ENCODE assay signal across 8 cellular contexts in the genomic region with DNA sequence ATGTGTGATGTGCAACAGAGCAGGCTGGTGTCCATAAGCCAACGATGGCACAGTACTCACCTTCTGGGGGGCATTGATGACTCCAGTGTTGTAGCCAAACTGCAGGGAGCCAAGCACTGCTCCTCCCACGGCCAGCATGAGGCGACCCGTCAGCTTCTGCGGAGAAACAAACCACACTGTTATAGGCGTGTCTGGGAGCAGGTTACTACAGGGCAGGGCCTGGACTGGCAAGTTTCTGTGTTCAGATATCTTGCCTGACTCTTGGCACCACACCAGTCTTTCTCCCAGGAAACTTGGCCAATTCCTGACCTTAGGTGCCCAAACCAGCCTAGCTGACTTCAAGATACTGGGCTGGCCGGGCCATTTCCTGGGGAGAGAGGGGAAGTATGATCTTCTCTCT. TPM values are rescaled to one million over a fixed set of nuclear protein-coding genes. Genes with fewer than 3 reads are reported as not detected.
DNase-seq lines count a peak whose midpoint lies in the region; ATAC-seq and TF ChIP-seq lines count a peak whose summit lies in the region.

No MANE protein-coding gene starts in this region.

- H2AFZ ChIP-seq in SU-DHL-6 (ENCODE audit: low read depth, low read length, severe bottlenecking), result no peak overlapping the region

- 0 out of 2 replicates have a peak, but pooled peaks cover 6% of the 10 kb centered on the region for H3F3A ChIP-seq in SU-DHL-6 (ENCODE audit: insufficient read depth)

- peak in 3 of 4 donors; percentile 37 to 74 (median 73) for ATAC-seq in psoas muscle
- no peak for ATAC-seq in HG02938 (IDR thresholded peaks at IDR 0.05; ENCODE audit: unreplicated experiment)
- no peak for ATAC-seq in HG03521 (IDR thresholded peaks at IDR 0.05; ENCODE audit: unreplicated experiment)

- no peak for TF ChIP-seq CTCF in SU-DHL-6 (IDR thresholded peaks at IDR 0.05; ENCODE audit: insufficient read depth, low read length, poor library complexity, severe bottlenecking)
- TF ChIP-seq CTCF in epithelial cell of esophagus (IDR thresholded peaks at IDR 0.05; ENCODE audit: insufficient read depth, low read depth, low read length, missing control alignments), result no peak
- no peak for TF ChIP-seq CTCF in psoas muscle (IDR thresholded peaks at IDR 0.05)

- H3K4me1 ChIP-seq in psoas muscle, result peaks cover 22% of the 10 kb centered on the region

- H4K20me1 ChIP-seq in SU-DHL-6 (ENCODE audit: low read depth, low read length), result no peaks in the 10 kb centered on the region

- intact Hi-C loops in psoas muscle (cut with DNase I), result no loop called here

- H3K9me3 ChIP-seq in SU-DHL-6 (ENCODE audit: insufficient read depth, low read length), result no peaks in the 10 kb centered on the region
- no peaks in the 10 kb centered on the region for H3K9me3 ChIP-seq in psoas muscle

- no peak overlapping the region for H3K9ac ChIP-seq in SU-DHL-6 (ENCODE audit: low read length)

- peaks cover 50% of the 10 kb centered on the region for H3K79me2 ChIP-seq in SU-DHL-6 (ENCODE audit: insufficient read depth, low read length)

- H3K4me3 ChIP-seq in SU-DHL-6 (ENCODE audit: insufficient read depth, low read length, poor library complexity, severe bottlenecking) (no peak overlapping the region), epithelial cell of esophagus (ENCODE audit: low read length) (peak overlapping the region; percentile 28), psoas muscle (no peak overlapping the region)

- H3K27me3 ChIP-seq in SU-DHL-6 (ENCODE audit: low read length) (no peaks in the 10 kb centered on the region), psoas muscle (ENCODE audit: insufficient read depth in 3 of 3, low read length in 2 of 3) (no peaks in the 10 kb centered on the region)

- H3K36me3 ChIP-seq in SU-DHL-6 (ENCODE audit: low read length), result 0 out of 2 replicates have a peak, but pooled peaks cover 3% of the 10 kb centered on the region
- H3K36me3 ChIP-seq in psoas muscle (ENCODE audit: insufficient read depth in 1 of 2, low read depth in 1 of 2), result no peaks in the 10 kb centered on the region

- H3K27ac ChIP-seq in SU-DHL-6 (ENCODE audit: low read depth, low read length) (peak overlapping the region; percentile 56), psoas muscle (peak overlapping the region; percentile 9)

- no peaks in the 10 kb centered on the region for H3K9me2 ChIP-seq in SU-DHL-6 (replicated peaks; ENCODE audit: insufficient read depth, low read length)

- peak; percentile 37 for DNase-seq in EL
- peak; percentile 93 for DNase-seq in epithelial cell of esophagus (ENCODE audit: low read depth)
- DNase-seq in psoas muscle, result no peak
- DNase-seq in inferior parietal cortex (ENCODE audit: extremely low spot score), result no peak
- DNase-seq in NCI-H1694 (lab: John Stamatoyannopoulos, UW), result no peak

- 63 to 81% (median 75%) methylated on average over 7 of the region's 7 CpGs for WGBS in psoas muscle, 3 donors

- no peak overlapping the region for H3K4me2 ChIP-seq in SU-DHL-6 (ENCODE audit: low read depth, low read length, poor library complexity, severe bottlenecking)

RNA-seq across cellular contexts. Expression of gene SLC2A1, which starts 15.5 kb away (rescaled TPM):
- 1 to 10 TPM; 1.1 to 3.8 (median 2.0) TPM for total RNA-seq in psoas muscle
- polyA plus RNA-seq in psoas muscle, result 1 to 10 TPM; 1.2 to 3.3 (median 2.5) TPM

Comparison
In these comparisons a context has a peak if more than half of its experiments do, and no peak if none do; other contexts are left out.
1. DNase-seq: peak in EL (single experiment) and epithelial cell of esophagus (single experiment); none in psoas muscle (0 of 2), inferior parietal cortex (single experiment) and NCI-H1694 (single experiment).
2. ATAC-seq: peak in psoas muscle (3 of 4); none in HG02938 (single experiment) and HG03521 (single experiment).